Comparison of ENCODE assay signal across 34 cellular contexts in the genomic region with DNA sequence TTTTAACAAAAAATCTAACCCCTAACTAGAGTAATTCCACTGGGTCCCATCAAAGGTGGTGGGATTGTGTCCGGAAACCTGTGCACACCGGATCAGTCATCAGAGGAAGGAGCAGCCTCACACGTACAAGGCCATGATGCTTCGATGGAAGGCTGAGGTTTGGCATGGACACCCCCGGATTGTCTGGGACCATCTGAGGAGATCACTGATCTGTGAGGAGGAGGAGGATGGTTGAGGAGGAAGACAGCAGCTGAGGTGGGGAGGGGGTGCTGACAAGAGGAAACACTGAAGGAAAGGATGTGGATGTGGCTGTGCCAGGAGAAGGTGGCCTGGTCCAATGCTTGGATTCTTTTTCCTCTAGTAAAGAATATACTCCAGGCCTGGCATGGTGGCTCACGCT.
"Had no signal": no experiment of that assay in that cellular context is flagged by ENCODE, and none has a peak within 500 bp of the region (broad histone marks: within the 10 kb centered on the region; RNA-seq: fewer than 3 reads in every experiment).

No MANE protein-coding gene starts in this region.

- H3K27me3 ChIP-seq: ascending aorta, cardiac muscle cell had no signal

- H3K4me3 Mint-ChIP-seq: activated B cell treated with CpG ODN at 0.5 μM for 24 hours; activated CD4-positive, alpha-beta memory T cell treated with anti-CD3 and anti-CD28 coated beads for 36 hours; activated CD4-positive, alpha-beta T cell treated with anti-CD3 and anti-CD28 coated beads, Interleukin-2, amount 10 ng/mL, durations not matched to agents 24 days and 14 days; activated CD8-positive, alpha-beta T cell treated with anti-CD3 and anti-CD28 coated beads for 36 hours; activated naive CD4-positive, alpha-beta T cell treated with anti-CD3 and anti-CD28 coated beads, Interleukin-2, amount 10 ng/mL, durations not matched to agents 7 days and 5 days; activated naive CD4-positive, alpha-beta T cell treated with anti-CD3 and anti-CD28 coated beads, Interleukin-2, amount 50 U/mL, for 24 hours; activated naive CD8-positive, alpha-beta T cell; activated naive CD8-positive, alpha-beta T cell treated with anti-CD3 and anti-CD28 coated beads, Interleukin-2, amount 10 ng/mL, durations not matched to agents 7 days and 5 days; activated naive CD8-positive, alpha-beta T cell treated with anti-CD3 and anti-CD28 coated beads, Interleukin-2, amount 50 U/mL, for 24 hours; brain; central memory CD8-positive, alpha-beta T cell; T-helper 1 cell treated with Interleukin-12 subunit alpha and Interleukin-12 subunit beta and Interleukin-4 antibody, amounts not matched to agents 30 μg/mL and 1 μg/mL, for 36 hours; T-helper 2 cell treated with Interferon-gamma antibody and Interleukin-4, amounts not matched to agents 5 μg/mL and 100 μg/mL, for 36 hours had no signal

- H3K4me1 Mint-ChIP-seq: activated B cell treated with CpG ODN at 0.5 μM for 24 hours; activated CD4-positive, alpha-beta T cell treated with anti-CD3 and anti-CD28 coated beads, Interleukin-2, amount 10 ng/mL, durations not matched to agents 24 days and 14 days; activated naive CD4-positive, alpha-beta T cell treated with anti-CD3 and anti-CD28 coated beads, Interleukin-2, amount 10 ng/mL, durations not matched to agents 7 days and 5 days; activated naive CD4-positive, alpha-beta T cell treated with anti-CD3 and anti-CD28 coated beads, Interleukin-2, amount 50 U/mL, for 24 hours; activated naive CD8-positive, alpha-beta T cell treated with anti-CD3 and anti-CD28 coated beads, Interleukin-2, amount 10 ng/mL, durations not matched to agents 7 days and 5 days; activated naive CD8-positive, alpha-beta T cell treated with anti-CD3 and anti-CD28 coated beads, Interleukin-2, amount 50 U/mL, for 24 hours; brain; central memory CD8-positive, alpha-beta T cell had no signal

- H3K27ac ChIP-seq: ascending aorta, cardiac muscle cell, VCaP had no signal

- ATAC-seq: activated CD8-positive, alpha-beta T cell treated with anti-CD3 and anti-CD28 coated beads for 36 hours; activated naive CD8-positive, alpha-beta T cell treated with anti-CD3 and anti-CD28 coated beads, Interleukin-2, amount 50 U/mL, for 24 hours had no signal

- DNase-seq: activated B cell treated with CpG ODN at 0.5 μM for 24 hours; activated CD4-positive, alpha-beta memory T cell treated with anti-CD3 and anti-CD28 coated beads for 36 hours; activated CD4-positive, alpha-beta T cell treated with anti-CD3 and anti-CD28 coated beads for 4 hours; activated CD4-positive, alpha-beta T cell treated with anti-CD3 and anti-CD28 coated beads, Interleukin-2, amount 10 ng/mL, durations not matched to agents 24 days and 14 days; activated CD4-positive, alpha-beta T cell treated with anti-CD3 and anti-CD28 coated beads, Interleukin-2, amount 50 U/mL, for 1 hour; activated CD4-positive, alpha-beta T cell treated with anti-CD3 and anti-CD28 coated beads, Interleukin-2, amount 50 U/mL, for 4 hours; activated CD4-positive, CD25-positive, alpha-beta regulatory T cell treated with anti-CD3 and anti-CD28 coated beads, Interleukin-2, amount 50 U/mL, for 72 hours; activated CD8-positive, alpha-beta memory T cell treated with anti-CD3 and anti-CD28 coated beads, Interleukin-2, amount 50 U/mL, for 4 hours; activated CD8-positive, alpha-beta T cell treated with anti-CD3 and anti-CD28 coated beads for 36 hours; activated effector memory CD4-positive, alpha-beta T cell treated with Interleukin-2 at 50 U/mL for 16 hours; activated gamma-delta T cell; activated naive CD4-positive, alpha-beta T cell treated with anti-CD3 and anti-CD28 coated beads, Interleukin-2, amount 10 ng/mL, durations not matched to agents 7 days and 5 days; activated naive CD4-positive, alpha-beta T cell treated with Interleukin-2 at 50 U/mL for 16 hours; activated naive CD8-positive, alpha-beta T cell treated with anti-CD3 and anti-CD28 coated beads, Interleukin-2, amount 10 ng/mL, durations not matched to agents 7 days and 5 days; activated naive CD8-positive, alpha-beta T cell treated with anti-CD3 and anti-CD28 coated beads, Interleukin-2, amount 50 U/mL, for 24 hours; activated T-cell treated with anti-CD3 and anti-CD28 coated beads for 4 hours; activated T-cell treated with anti-CD3 and anti-CD28 coated beads, Interleukin-2, amount 50 U/mL, for 1 hour; activated T-cell treated with anti-CD3 and anti-CD28 coated beads, Interleukin-2, amount 50 U/mL, for 48 hours; amygdala; caudate nucleus; cerebellar nuclear complex; T-helper 1 cell; T-helper 2 cell; T-helper 9 cell had no signal

- H3K36me3 ChIP-seq: cardiac muscle cell had no signal

- H3K9me3 Mint-ChIP-seq: activated B cell treated with CpG ODN at 0.5 μM for 24 hours; activated CD4-positive, alpha-beta memory T cell treated with anti-CD3 and anti-CD28 coated beads for 36 hours; activated CD4-positive, alpha-beta T cell treated with anti-CD3 and anti-CD28 coated beads, Interleukin-2, amount 10 ng/mL, durations not matched to agents 24 days and 14 days; activated CD8-positive, alpha-beta T cell treated with anti-CD3 and anti-CD28 coated beads for 36 hours; activated naive CD4-positive, alpha-beta T cell treated with anti-CD3 and anti-CD28 coated beads, Interleukin-2, amount 10 ng/mL, durations not matched to agents 7 days and 5 days; activated naive CD4-positive, alpha-beta T cell treated with anti-CD3 and anti-CD28 coated beads, Interleukin-2, amount 50 U/mL, for 24 hours; activated naive CD8-positive, alpha-beta T cell treated with anti-CD3 and anti-CD28 coated beads, Interleukin-2, amount 10 ng/mL, durations not matched to agents 7 days and 5 days; activated naive CD8-positive, alpha-beta T cell treated with anti-CD3 and anti-CD28 coated beads, Interleukin-2, amount 50 U/mL, for 24 hours; activated T-helper 2 cell treated with anti-CD3 and anti-CD28 coated beads, Interferon-gamma antibody, Interleukin-2, Interleukin-4, amounts not matched to agents 10 μg/mL and 5 μg/mL and 100 μg/mL, durations not matched to agents 14 hours and 24 hours and 36 hours; brain; central memory CD8-positive, alpha-beta T cell; T-helper 1 cell treated with Interleukin-12 subunit alpha and Interleukin-12 subunit beta and Interleukin-4 antibody, amounts not matched to agents 30 μg/mL and 1 μg/mL, for 36 hours; T-helper 2 cell treated with Interferon-gamma antibody and Interleukin-4, amounts not matched to agents 5 μg/mL and 100 μg/mL, for 36 hours had no signal

- H3K36me3 Mint-ChIP-seq: activated CD4-positive, alpha-beta memory T cell treated with anti-CD3 and anti-CD28 coated beads for 36 hours; activated naive CD4-positive, alpha-beta T cell treated with anti-CD3 and anti-CD28 coated beads, Interleukin-2, amount 10 ng/mL, durations not matched to agents 7 days and 5 days; activated naive CD4-positive, alpha-beta T cell treated with anti-CD3 and anti-CD28 coated beads, Interleukin-2, amount 50 U/mL, for 24 hours; activated naive CD8-positive, alpha-beta T cell; activated naive CD8-positive, alpha-beta T cell treated with anti-CD3 and anti-CD28 coated beads, Interleukin-2, amount 10 ng/mL, durations not matched to agents 7 days and 5 days had no signal

- H3K27ac Mint-ChIP-seq: activated B cell treated with CpG ODN at 0.5 μM for 24 hours; activated CD4-positive, alpha-beta memory T cell treated with anti-CD3 and anti-CD28 coated beads for 36 hours; activated CD4-positive, alpha-beta T cell treated with anti-CD3 and anti-CD28 coated beads, Interleukin-2, amount 10 ng/mL, durations not matched to agents 24 days and 14 days; activated CD8-positive, alpha-beta T cell treated with anti-CD3 and anti-CD28 coated beads for 36 hours; activated naive CD4-positive, alpha-beta T cell treated with anti-CD3 and anti-CD28 coated beads, Interleukin-2, amount 10 ng/mL, durations not matched to agents 7 days and 5 days; activated naive CD4-positive, alpha-beta T cell treated with anti-CD3 and anti-CD28 coated beads, Interleukin-2, amount 50 U/mL, for 24 hours; activated naive CD8-positive, alpha-beta T cell; activated naive CD8-positive, alpha-beta T cell treated with anti-CD3 and anti-CD28 coated beads, Interleukin-2, amount 10 ng/mL, durations not matched to agents 7 days and 5 days; activated naive CD8-positive, alpha-beta T cell treated with anti-CD3 and anti-CD28 coated beads, Interleukin-2, amount 50 U/mL, for 24 hours; activated T-helper 2 cell treated with anti-CD3 and anti-CD28 coated beads, Interferon-gamma antibody, Interleukin-2, Interleukin-4, amounts not matched to agents 10 μg/mL and 5 μg/mL and 100 μg/mL, durations not matched to agents 14 hours and 24 hours and 36 hours; brain; T-helper 1 cell treated with Interleukin-12 subunit alpha and Interleukin-12 subunit beta and Interleukin-4 antibody, amounts not matched to agents 30 μg/mL and 1 μg/mL, for 36 hours; T-helper 2 cell treated with Interferon-gamma antibody and Interleukin-4, amounts not matched to agents 5 μg/mL and 100 μg/mL, for 36 hours had no signal

- H3K9me3 ChIP-seq: ascending aorta had no signal

- H3K27me3 Mint-ChIP-seq: activated B cell treated with CpG ODN at 0.5 μM for 24 hours; activated CD4-positive, alpha-beta memory T cell treated with anti-CD3 and anti-CD28 coated beads for 36 hours; activated CD8-positive, alpha-beta T cell treated with anti-CD3 and anti-CD28 coated beads for 36 hours; activated naive CD4-positive, alpha-beta T cell treated with anti-CD3 and anti-CD28 coated beads, Interleukin-2, amount 50 U/mL, for 24 hours; activated naive CD8-positive, alpha-beta T cell treated with anti-CD3 and anti-CD28 coated beads, Interleukin-2, amount 50 U/mL, for 24 hours had no signal

- H3K4me3 ChIP-seq: ascending aorta, cardiac muscle cell had no signal
